16 cellular contexts compared by ENCODE assay signal in the genomic region with DNA sequence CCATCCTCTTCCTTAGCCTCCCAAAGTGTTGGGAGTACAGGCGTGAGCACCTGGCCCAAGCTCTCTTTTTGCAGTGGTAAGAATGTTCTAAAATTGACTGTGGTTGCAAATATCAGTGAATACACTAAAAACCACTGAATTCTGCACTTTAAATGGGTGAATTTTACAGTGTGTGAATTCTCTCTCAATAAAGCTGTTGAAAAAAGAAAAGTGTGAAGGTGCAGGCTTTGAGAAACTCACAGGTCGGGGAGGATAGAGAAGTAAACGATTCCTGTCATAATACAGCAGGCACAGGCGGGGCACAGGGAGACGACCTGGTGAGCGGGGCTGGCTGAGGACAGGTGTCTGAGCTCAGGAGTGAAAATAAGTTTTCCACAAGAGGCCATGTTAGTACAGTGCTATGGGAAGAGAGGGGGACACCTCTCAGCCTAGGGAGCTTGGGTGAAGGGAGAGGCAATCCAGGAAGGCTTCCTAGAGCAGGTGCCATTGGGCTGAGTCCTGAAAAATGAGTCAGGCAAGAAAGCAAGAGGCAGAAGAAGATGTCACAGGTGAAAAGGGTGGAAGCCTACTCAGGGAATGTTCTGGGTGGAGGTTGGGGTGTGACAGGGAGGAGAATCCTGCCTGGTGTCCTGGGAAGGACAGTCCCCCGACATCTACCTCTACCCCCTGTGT. TPM values are rescaled to one million over a fixed set of nuclear protein-coding genes. Genes with fewer than 3 reads are reported as not detected.
DNase-seq lines count a peak whose midpoint lies in the region; ATAC-seq and TF ChIP-seq lines count a peak whose summit lies in the region.
"Had no signal": no experiment of that assay in that cellular context is flagged by ENCODE, and none has a peak within 500 bp of the region (broad histone marks: within the 10 kb centered on the region; RNA-seq: fewer than 3 reads in every experiment).

No MANE protein-coding gene starts in this region.

- no peak overlapping the region for H3K4me3 Mint-ChIP-seq in activated CD4-positive, alpha-beta T cell treated with anti-CD3 and anti-CD28 coated beads for 36 hours
- peak overlapping the region; percentile 68 for H3K4me3 Mint-ChIP-seq in activated naive CD8-positive, alpha-beta T cell treated with anti-CD3 and anti-CD28 coated beads, Interleukin-2, amount 10 ng/mL, durations not matched to agents 7 days and 5 days
- no peak overlapping the region for H3K4me3 Mint-ChIP-seq in nephron progenitor cell

- H3F3A ChIP-seq in smooth muscle cell (ENCODE audit: low read depth) = peaks cover 16% of the 10 kb centered on the region

- H3K9me3 Mint-ChIP-seq in activated CD4-positive, alpha-beta T cell treated with anti-CD3 and anti-CD28 coated beads for 36 hours (ENCODE audit: low read depth) = no peaks in the 10 kb centered on the region
- no peaks in the 10 kb centered on the region for H3K9me3 Mint-ChIP-seq in activated naive CD8-positive, alpha-beta T cell treated with anti-CD3 and anti-CD28 coated beads, Interleukin-2, amount 10 ng/mL, durations not matched to agents 7 days and 5 days
- H3K9me3 Mint-ChIP-seq in nephron progenitor cell = peaks cover 4% of the 10 kb centered on the region

- peaks cover 45% of the 10 kb centered on the region for H3K4me1 Mint-ChIP-seq in activated CD4-positive, alpha-beta T cell treated with anti-CD3 and anti-CD28 coated beads for 36 hours
- peaks cover 87% of the 10 kb centered on the region for H3K4me1 Mint-ChIP-seq in activated naive CD8-positive, alpha-beta T cell treated with anti-CD3 and anti-CD28 coated beads, Interleukin-2, amount 10 ng/mL, durations not matched to agents 7 days and 5 days
- peaks cover 11% of the 10 kb centered on the region for H3K4me1 Mint-ChIP-seq in nephron progenitor cell

- no peaks in the 10 kb centered on the region for H3K36me3 Mint-ChIP-seq in activated CD4-positive, alpha-beta T cell treated with anti-CD3 and anti-CD28 coated beads for 36 hours (ENCODE audit: low read depth)
- H3K36me3 Mint-ChIP-seq in activated naive CD8-positive, alpha-beta T cell treated with anti-CD3 and anti-CD28 coated beads, Interleukin-2, amount 10 ng/mL, durations not matched to agents 7 days and 5 days = peaks cover 4% of the 10 kb centered on the region
- H3K36me3 Mint-ChIP-seq in nephron progenitor cell (ENCODE audit: low read depth) = no peaks in the 10 kb centered on the region

- no peak for DNase-seq in activated CD4-positive, alpha-beta T cell treated with anti-CD3 and anti-CD28 coated beads for 36 hours
- no peak for DNase-seq in activated CD4-positive, alpha-beta T cell treated with anti-CD3 and anti-CD28 coated beads, Interleukin-2, amount 50 U/mL, for 48 hours
- DNase-seq in activated naive CD8-positive, alpha-beta T cell treated with anti-CD3 and anti-CD28 coated beads, Interleukin-2, amount 10 ng/mL, durations not matched to agents 7 days and 5 days = no peak
- no peak for DNase-seq in nephron progenitor cell
- DNase-seq in smooth muscle cell (lab: John Stamatoyannopoulos, UW; ENCODE audit: unreplicated experiment) = no peak
- DNase-seq in kidney glomerular epithelial cell (lab: John Stamatoyannopoulos, UW) = no peak
- DNase-seq: left cardiac atrium, NCI-H187, NCI-H510A treated with DMSO at 0.1 percent for 48 hours had no signal

- no peaks in the 10 kb centered on the region for H4K20me1 ChIP-seq in smooth muscle cell (ENCODE audit: low read depth)

- H3K27ac ChIP-seq in KOPT-K1 (ENCODE audit: low read depth, low read length, poor library complexity, severe bottlenecking) = peak overlapping the region; percentile 99
- H3K27ac ChIP-seq in smooth muscle cell (ENCODE audit: low read depth) = no peak overlapping the region
- H3K27ac ChIP-seq: hepatocyte had no signal

- no peak for TF ChIP-seq CTCF in nephron progenitor cell (IDR thresholded peaks at IDR 0.05)
- no peak for TF ChIP-seq CTCF in smooth muscle cell (IDR thresholded peaks at IDR 0.05; ENCODE audit: borderline replicate concordance, insufficient read depth, poor library complexity, severe bottlenecking)

- no peaks in the 10 kb centered on the region for H3K36me3 ChIP-seq in KOPT-K1 (ENCODE audit: insufficient read depth, low read length)
- H3K36me3 ChIP-seq in smooth muscle cell (ENCODE audit: low read depth) = no peaks in the 10 kb centered on the region
- H3K36me3 ChIP-seq: Peyer's patch had no signal

- ATAC-seq in activated CD4-positive, alpha-beta T cell treated with anti-CD3 and anti-CD28 coated beads for 36 hours = no peak
- no peak for ATAC-seq in activated naive CD8-positive, alpha-beta T cell treated with anti-CD3 and anti-CD28 coated beads, Interleukin-2, amount 10 ng/mL, durations not matched to agents 7 days and 5 days (ENCODE audit: low read depth)
- no peak for ATAC-seq in HG02884 (IDR thresholded peaks at IDR 0.05; ENCODE audit: unreplicated experiment)
- ATAC-seq: left cardiac atrium had no signal

- CTCF ChIA-PET in activated CD4-positive, alpha-beta T cell treated with anti-CD3 and anti-CD28 coated beads for 36 hours (lab: Charles Lee) = interaction anchor here (0.6 to 1.2 kb wide), 7 partner anchors 39 to 1095 kb away, joined by 3 to 5 read pairs (median 3); no protein-coding TSS in a partner anchor

- H3K9me3 ChIP-seq in KOPT-K1 (ENCODE audit: insufficient read depth, low read length, poor library complexity, severe bottlenecking) (no peaks in the 10 kb centered on the region), smooth muscle cell (replicated peaks; ENCODE audit: low read depth) (no peaks in the 10 kb centered on the region)
- H3K9me3 ChIP-seq: Peyer's patch had no signal

- H3K9ac ChIP-seq in smooth muscle cell (ENCODE audit: low read depth) = no peak overlapping the region

- no peaks in the 10 kb centered on the region for H3K27me3 Mint-ChIP-seq in activated CD4-positive, alpha-beta T cell treated with anti-CD3 and anti-CD28 coated beads for 36 hours
- no peaks in the 10 kb centered on the region for H3K27me3 Mint-ChIP-seq in activated naive CD8-positive, alpha-beta T cell treated with anti-CD3 and anti-CD28 coated beads, Interleukin-2, amount 10 ng/mL, durations not matched to agents 7 days and 5 days
- peaks cover 32% of the 10 kb centered on the region for H3K27me3 Mint-ChIP-seq in nephron progenitor cell (ENCODE audit: low read depth, poor library complexity)

- H3K4me3 ChIP-seq in smooth muscle cell = no peak overlapping the region
- H3K4me3 ChIP-seq: hepatocyte had no signal

- intact Hi-C loops in activated CD4-positive, alpha-beta T cell treated with anti-CD3 and anti-CD28 coated beads for 36 hours (cut with DNase I, micrococcal nuclease) = no loop called here

- POLR2A ChIA-PET in activated CD4-positive, alpha-beta T cell treated with anti-CD3 and anti-CD28 coated beads for 36 hours (lab: Charles Lee) = no interaction called here
- POLR2A ChIA-PET in activated naive CD8-positive, alpha-beta T cell treated with anti-CD3 and anti-CD28 coated beads, Interleukin-2, amount 10 ng/mL, durations not matched to agents 7 days and 5 days (lab: Charles Lee) = interaction anchor here (0.6 to 9.6 kb wide), 24 partner anchors 8 to 1103 kb away, joined by 3 to 219 read pairs (median 5); a partner anchor contains a TSS

- H3K27ac Mint-ChIP-seq in activated CD4-positive, alpha-beta T cell treated with anti-CD3 and anti-CD28 coated beads for 36 hours = peak overlapping the region; percentile 80
- peak overlapping the region; percentile 97 for H3K27ac Mint-ChIP-seq in activated naive CD8-positive, alpha-beta T cell treated with anti-CD3 and anti-CD28 coated beads, Interleukin-2, amount 10 ng/mL, durations not matched to agents 7 days and 5 days
- peak overlapping the region; percentile 14 for H3K27ac Mint-ChIP-seq in nephron progenitor cell

- H3K4me2 ChIP-seq in smooth muscle cell = no peak overlapping the region
- H3K4me2 ChIP-seq: hepatocyte had no signal

- H3K4me1 ChIP-seq in smooth muscle cell (ENCODE audit: low read depth) = no peaks in the 10 kb centered on the region

- 93% methylated on average over 7 of the region's 7 CpGs for WGBS in smooth muscle cell (ENCODE audit: low lambda C conversion rate)

- H3K79me2 ChIP-seq in smooth muscle cell (ENCODE audit: low read depth) = no peaks in the 10 kb centered on the region
- H3K79me2 ChIP-seq: hepatocyte had no signal

- H2AFZ ChIP-seq in smooth muscle cell (ENCODE audit: low read depth) = no peak overlapping the region
- H2AFZ ChIP-seq: hepatocyte had no signal

- H3K27me3 ChIP-seq in smooth muscle cell (ENCODE audit: low read depth) = no peaks in the 10 kb centered on the region
- H3K27me3 ChIP-seq: hepatocyte, Peyer's patch had no signal

RNA-seq across cellular contexts. Expression of a gene that starts 26.1 kb away (rescaled TPM):
- total RNA-seq in activated CD4-positive, alpha-beta T cell treated with anti-CD3 and anti-CD28 coated beads for 36 hours = 100 to 1,000 TPM in 1 of 2 experiments, 10 to 100 TPM in 1; 77.3 to 105 TPM
- 100 to 1,000 TPM; 508 to 564 TPM for total RNA-seq in activated naive CD8-positive, alpha-beta T cell treated with anti-CD3 and anti-CD28 coated beads, Interleukin-2, amount 10 ng/mL, durations not matched to agents 7 days and 5 days
- 29.9 and 40.6 TPM in 2 replicates for total RNA-seq in smooth muscle cell
- polyA plus RNA-seq in smooth muscle cell = 28.9 and 31.2 TPM in 2 replicates

RNA-seq across cellular contexts. Expression of a gene that starts 46.2 kb away (rescaled TPM):
- 10 to 100 TPM; 13.8 to 17.6 TPM for total RNA-seq in activated CD4-positive, alpha-beta T cell treated with anti-CD3 and anti-CD28 coated beads for 36 hours
- 100 to 1,000 TPM; 125 to 142 TPM for total RNA-seq in activated naive CD8-positive, alpha-beta T cell treated with anti-CD3 and anti-CD28 coated beads, Interleukin-2, amount 10 ng/mL, durations not matched to agents 7 days and 5 days
- total RNA-seq in smooth muscle cell = 0.27 and 1.5 TPM in 2 replicates
- 0.14 and 1.0 TPM in 2 replicates for polyA plus RNA-seq in smooth muscle cell
- total RNA-seq: A172, M059J, Peyer's patch, pulmonary artery endothelial cell had no signal
- polyA plus RNA-seq: hepatocyte had no signal

Comparison
In these comparisons a context has a peak if more than half of its experiments do, and no peak if none do; other contexts are left out.
1. H3K27ac Mint-ChIP-seq: peak in every context shown above with its lines; median percentile 97 in activated naive CD8-positive, alpha-beta T cell treated with anti-CD3 and anti-CD28 coated beads, Interleukin-2, amount 10 ng/mL, durations not matched to agents 7 days and 5 days; 80 in activated CD4-positive, alpha-beta T cell treated with anti-CD3 and anti-CD28 coated beads for 36 hours; 14 in nephron progenitor cell.
2. RNA of a gene that starts 26.1 kb away (total RNA-seq): 508 to 564 TPM in activated naive CD8-positive, alpha-beta T cell treated with anti-CD3 and anti-CD28 coated beads, Interleukin-2, amount 10 ng/mL, durations not matched to agents 7 days and 5 days; 77.3 to 105 TPM in activated CD4-positive, alpha-beta T cell treated with anti-CD3 and anti-CD28 coated beads for 36 hours and 29.9 to 40.6 TPM in smooth muscle cell; every median in the first group is over 4 times any median in the second.